In the genomic region with DNA sequence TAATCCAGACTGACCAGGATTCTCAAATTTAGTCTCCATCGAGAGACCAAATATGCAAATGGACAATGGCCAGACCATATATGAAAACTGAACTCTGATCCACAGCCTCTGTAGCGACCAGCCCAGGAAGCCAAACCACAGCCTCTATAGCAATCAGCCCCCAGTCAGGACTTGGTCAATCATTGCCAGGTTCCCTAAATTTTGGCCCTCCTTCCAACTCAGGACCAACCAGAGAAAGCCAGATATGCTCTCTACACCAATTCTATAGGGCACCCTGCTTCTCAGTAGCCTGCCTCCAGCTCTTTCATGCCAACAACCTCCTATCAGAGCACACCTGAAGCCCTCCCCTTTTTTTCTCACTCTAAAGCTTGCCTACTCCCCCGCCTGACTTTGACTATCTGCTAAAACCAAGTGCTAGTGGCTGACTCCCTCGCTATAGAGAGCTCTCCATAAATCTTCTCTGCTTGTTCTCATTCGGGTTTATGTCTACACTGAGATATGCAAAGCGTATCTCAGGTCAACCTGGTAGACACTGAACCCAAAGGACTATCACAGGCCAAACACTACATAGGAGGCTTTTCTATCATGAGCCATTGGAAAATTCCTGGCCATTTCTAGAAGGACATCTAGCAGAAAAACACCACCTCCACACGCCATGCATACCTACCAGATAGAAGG, we compare ENCODE assay signal across 8 cellular contexts.
DNase-seq lines count a peak whose midpoint lies in the region; ATAC-seq and FAIRE-seq lines count a peak whose summit lies in the region.

No MANE protein-coding gene starts in this region.

- no peaks in the 10 kb centered on the region for H3K9me3 ChIP-seq in small intestine (ENCODE audit: control insufficient read depth, low read depth)

- DNase-seq in SW480 (ENCODE audit: low spot score) (peak; percentile 96), small intestine (peak; percentile 59), GM19240 (ENCODE audit: insufficient read length, low spot score) (no peak), foreskin melanocyte (no peak)
- DNase-seq in stimulated activated CD4-positive, alpha-beta T cell treated with anti-CD3 and anti-CD28 coated beads, Interleukin-2, amount 100 ng/mL, for 24 hours, result no peak
- no peak for DNase-seq in activated effector memory CD4-positive, alpha-beta T cell treated with anti-CD3 and anti-CD28 coated beads, Interleukin-2, amount 50 U/mL, for 16 hours

- no peaks in the 10 kb centered on the region for H3K36me3 ChIP-seq in small intestine (ENCODE audit: control insufficient read depth in 2 of 2, insufficient read depth in 2 of 2, low read length in 2 of 2)

- no peak for FAIRE-seq in small intestine (lab: Jason Lieb, UNC)

- peaks cover 0 to 14% of the 10 kb centered on the region in 2 donors for H3K4me1 ChIP-seq in small intestine (ENCODE audit: control insufficient read depth in 2 of 2, insufficient read depth in 1 of 2, low read depth in 1 of 2, low read length in 1 of 2)

- H3K27ac ChIP-seq in small intestine (ENCODE audit: low read depth in 1 of 2, low read length in 1 of 2), result peak overlapping the region; percentile 8 to 81

- no peaks in the 10 kb centered on the region for H3K27me3 ChIP-seq in small intestine (ENCODE audit: control insufficient read depth in 2 of 2, insufficient read depth in 2 of 2, low read length in 2 of 2)

- no peak overlapping the region for H3K4me3 ChIP-seq in small intestine (ENCODE audit: low read depth in 1 of 2, low read length in 2 of 2)

- ATAC-seq in GM19351 (IDR thresholded peaks at IDR 0.05; ENCODE audit: unreplicated experiment) (peak; percentile 61), HG02981 (IDR thresholded peaks at IDR 0.05; ENCODE audit: unreplicated experiment) (peak; percentile 67)

- 20 to 55% (median 36%) methylated on average over 7 of the region's 7 CpGs for WGBS in small intestine, 3 donors

Comparison
In these comparisons a context has a peak if more than half of its experiments do, and no peak if none do; other contexts are left out.
1. DNase-seq: peak in SW480 (single experiment) and small intestine (single experiment); none in stimulated activated CD4-positive, alpha-beta T cell treated with anti-CD3 and anti-CD28 coated beads, Interleukin-2, amount 100 ng/mL, for 24 hours (0 of 2), GM19240 (single experiment), foreskin melanocyte (single experiment) and activated effector memory CD4-positive, alpha-beta T cell treated with anti-CD3 and anti-CD28 coated beads, Interleukin-2, amount 50 U/mL, for 16 hours (single experiment).